Comparison of ENCODE assay signal across 1 cellular context in genomic region chr6:129921169-129921817, GRCh38.
TF ChIP-seq lines count a peak whose summit lies in the region.

No MANE protein-coding gene starts in this region.

TF ChIP-seq in H1, 55 proteins besides CTCF, POLR2A, EP300 and RAD21 (continued from another document):
- TF ChIP-seq ZNF274 (IDR thresholded peaks at IDR 0.05; ENCODE audit: borderline replicate concordance, extremely low read depth, low read length) (no peak), KDM4A (IDR thresholded peaks at IDR 0.05; ENCODE audit: low read depth, low read length, severe bottlenecking) (no peak), TAF7 (optimal IDR thresholded peaks at IDR 0.05; ENCODE audit: borderline replicate concordance, low read depth, low read length) (no peak)
